1 cellular context compared by ENCODE assay signal in genomic region chr16:1940273-1941161, GRCh38.
TF ChIP-seq lines count a peak whose summit lies in the region.

No MANE protein-coding gene starts in this region.

TF ChIP-seq in HepG2, 621 proteins besides CTCF, POLR2A, EP300 and RAD21 (continued from another document and continues in another):
- peak; percentile 2 to 37; a peak in 2 of 4 replicates for TF ChIP-seq HMGXB4 (CRISPR knock-in tag; IDR thresholded peaks at IDR 0.05; ENCODE audit: borderline replicate concordance in 1 of 2, low read depth in 1 of 2)
- TF ChIP-seq CCAR2 (optimal IDR thresholded peaks at IDR 0.05; ENCODE audit: low read depth, low read length), result no peak
- peak; percentile 91; the same call in 1 of the 2 replicates for TF ChIP-seq SNAI1 (CRISPR knock-in tag; IDR thresholded peaks at IDR 0.05; ENCODE audit: borderline replicate concordance)
- TF ChIP-seq MEIS1 (CRISPR knock-in tag; IDR thresholded peaks at IDR 0.05; ENCODE audit: borderline replicate concordance), result peak; percentile 31; the same call in 1 of the 2 replicates
- peak; percentile 79; the same call in 1 of the 2 replicates for TF ChIP-seq ZNF124 (CRISPR knock-in tag; IDR thresholded peaks at IDR 0.05)
- 0 out of 2 replicates have a peak, but pooled peaks have one; percentile 49 for TF ChIP-seq RFXAP (CRISPR knock-in tag; IDR thresholded peaks at IDR 0.05; ENCODE audit: borderline replicate concordance)
- no peak for TF ChIP-seq BCLAF1 (IDR thresholded peaks at IDR 0.05)
- TF ChIP-seq HNRNPL (IDR thresholded peaks at IDR 0.05; ENCODE audit: low read depth, low read length), result peak; percentile 80; the same call in 1 of the 2 replicates
- TF ChIP-seq, protein P1, sequence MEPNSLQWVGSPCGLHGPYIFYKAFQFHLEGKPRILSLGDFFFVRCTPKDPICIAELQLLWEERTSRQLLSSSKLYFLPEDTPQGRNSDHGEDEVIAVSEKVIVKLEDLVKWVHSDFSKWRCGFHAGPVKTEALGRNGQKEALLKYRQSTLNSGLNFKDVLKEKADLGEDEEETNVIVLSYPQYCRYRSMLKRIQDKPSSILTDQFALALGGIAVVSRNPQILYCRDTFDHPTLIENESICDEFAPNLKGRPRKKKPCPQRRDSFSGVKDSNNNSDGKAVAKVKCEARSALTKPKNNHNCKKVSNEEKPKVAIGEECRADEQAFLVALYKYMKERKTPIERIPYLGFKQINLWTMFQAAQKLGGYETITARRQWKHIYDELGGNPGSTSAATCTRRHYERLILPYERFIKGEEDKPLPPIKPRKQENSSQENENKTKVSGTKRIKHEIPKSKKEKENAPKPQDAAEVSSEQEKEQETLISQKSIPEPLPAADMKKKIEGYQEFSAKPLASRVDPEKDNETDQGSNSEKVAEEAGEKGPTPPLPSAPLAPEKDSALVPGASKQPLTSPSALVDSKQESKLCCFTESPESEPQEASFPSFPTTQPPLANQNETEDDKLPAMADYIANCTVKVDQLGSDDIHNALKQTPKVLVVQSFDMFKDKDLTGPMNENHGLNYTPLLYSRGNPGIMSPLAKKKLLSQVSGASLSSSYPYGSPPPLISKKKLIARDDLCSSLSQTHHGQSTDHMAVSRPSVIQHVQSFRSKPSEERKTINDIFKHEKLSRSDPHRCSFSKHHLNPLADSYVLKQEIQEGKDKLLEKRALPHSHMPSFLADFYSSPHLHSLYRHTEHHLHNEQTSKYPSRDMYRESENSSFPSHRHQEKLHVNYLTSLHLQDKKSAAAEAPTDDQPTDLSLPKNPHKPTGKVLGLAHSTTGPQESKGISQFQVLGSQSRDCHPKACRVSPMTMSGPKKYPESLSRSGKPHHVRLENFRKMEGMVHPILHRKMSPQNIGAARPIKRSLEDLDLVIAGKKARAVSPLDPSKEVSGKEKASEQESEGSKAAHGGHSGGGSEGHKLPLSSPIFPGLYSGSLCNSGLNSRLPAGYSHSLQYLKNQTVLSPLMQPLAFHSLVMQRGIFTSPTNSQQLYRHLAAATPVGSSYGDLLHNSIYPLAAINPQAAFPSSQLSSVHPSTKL (CRISPR knock-in tag; IDR thresholded peaks at IDR 0.05), result peak; percentile 70
- 0 out of 2 replicates have a peak, but pooled peaks have one; percentile 52 for TF ChIP-seq TIGD3 (CRISPR knock-in tag; IDR thresholded peaks at IDR 0.05; ENCODE audit: borderline replicate concordance)
- 0 out of 2 replicates have a peak, but pooled peaks have one; percentile 3 for TF ChIP-seq MNT (IDR thresholded peaks at IDR 0.05)
- peak; percentile 21; the same call in 1 of the 2 replicates for TF ChIP-seq ZBTB34 (CRISPR knock-in tag; IDR thresholded peaks at IDR 0.05)
- no peak; the same call in 1 of the 2 replicates for TF ChIP-seq KMT2B (CRISPR knock-in tag; IDR thresholded peaks at IDR 0.05)
- no peak for TF ChIP-seq GATA4 (IDR thresholded peaks at IDR 0.05; ENCODE audit: borderline replicate concordance, low read depth)
- no peak for TF ChIP-seq LCORL (IDR thresholded peaks at IDR 0.05)
- peak; percentile 87 for TF ChIP-seq LCORL (CRISPR knock-in tag; IDR thresholded peaks at IDR 0.05)
- TF ChIP-seq NFIC (IDR thresholded peaks at IDR 0.05; ENCODE audit: low read length), result no peak
- peak in 1 of 2 experiments; percentile 19; a peak in 1 of 4 replicates for TF ChIP-seq NR2F1 (CRISPR knock-in tag; IDR thresholded peaks at IDR 0.05)
- TF ChIP-seq, protein P2, sequence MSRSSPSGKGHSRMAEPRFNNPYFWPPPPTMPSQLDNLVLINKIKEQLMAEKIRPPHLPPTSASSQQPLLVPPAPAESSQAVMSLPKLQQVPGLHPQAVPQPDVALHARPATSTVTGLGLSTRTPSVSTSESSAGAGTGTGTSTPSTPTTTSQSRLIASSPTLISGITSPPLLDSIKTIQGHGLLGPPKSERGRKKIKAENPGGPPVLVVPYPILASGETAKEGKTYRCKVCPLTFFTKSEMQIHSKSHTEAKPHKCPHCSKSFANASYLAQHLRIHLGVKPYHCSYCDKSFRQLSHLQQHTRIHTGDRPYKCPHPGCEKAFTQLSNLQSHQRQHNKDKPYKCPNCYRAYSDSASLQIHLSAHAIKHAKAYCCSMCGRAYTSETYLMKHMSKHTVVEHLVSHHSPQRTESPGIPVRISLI (CRISPR knock-in tag; IDR thresholded peaks at IDR 0.05; ENCODE audit: borderline replicate concordance), result 0 out of 2 replicates have a peak, but pooled peaks have one; percentile 1
- no peak for TF ChIP-seq MAFG (CRISPR knock-in tag; IDR thresholded peaks at IDR 0.05)
- TF ChIP-seq, protein P3, sequence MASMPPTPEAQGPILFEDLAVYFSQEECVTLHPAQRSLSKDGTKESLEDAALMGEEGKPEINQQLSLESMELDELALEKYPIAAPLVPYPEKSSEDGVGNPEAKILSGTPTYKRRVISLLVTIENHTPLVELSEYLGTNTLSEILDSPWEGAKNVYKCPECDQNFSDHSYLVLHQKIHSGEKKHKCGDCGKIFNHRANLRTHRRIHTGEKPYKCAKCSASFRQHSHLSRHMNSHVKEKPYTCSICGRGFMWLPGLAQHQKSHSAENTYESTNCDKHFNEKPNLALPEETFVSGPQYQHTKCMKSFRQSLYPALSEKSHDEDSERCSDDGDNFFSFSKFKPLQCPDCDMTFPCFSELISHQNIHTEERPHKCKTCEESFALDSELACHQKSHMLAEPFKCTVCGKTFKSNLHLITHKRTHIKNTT (CRISPR knock-in tag; IDR thresholded peaks at IDR 0.05), result no peak
- TF ChIP-seq SMAD1 (CRISPR knock-in tag; IDR thresholded peaks at IDR 0.05; ENCODE audit: borderline replicate concordance, low read depth), result no peak
- 0 out of 2 replicates have a peak, but pooled peaks have one; percentile 35 for TF ChIP-seq MED13 (CRISPR knock-in tag; IDR thresholded peaks at IDR 0.05)
- TF ChIP-seq ZNF737 (CRISPR knock-in tag; IDR thresholded peaks at IDR 0.05; ENCODE audit: borderline replicate concordance), result no peak
- TF ChIP-seq ZNF296 (CRISPR knock-in tag; conservative IDR thresholded peaks at IDR 0.05), result 0 out of 2 replicates have a peak, but pooled peaks have one; percentile 37
- TF ChIP-seq, protein P4, sequence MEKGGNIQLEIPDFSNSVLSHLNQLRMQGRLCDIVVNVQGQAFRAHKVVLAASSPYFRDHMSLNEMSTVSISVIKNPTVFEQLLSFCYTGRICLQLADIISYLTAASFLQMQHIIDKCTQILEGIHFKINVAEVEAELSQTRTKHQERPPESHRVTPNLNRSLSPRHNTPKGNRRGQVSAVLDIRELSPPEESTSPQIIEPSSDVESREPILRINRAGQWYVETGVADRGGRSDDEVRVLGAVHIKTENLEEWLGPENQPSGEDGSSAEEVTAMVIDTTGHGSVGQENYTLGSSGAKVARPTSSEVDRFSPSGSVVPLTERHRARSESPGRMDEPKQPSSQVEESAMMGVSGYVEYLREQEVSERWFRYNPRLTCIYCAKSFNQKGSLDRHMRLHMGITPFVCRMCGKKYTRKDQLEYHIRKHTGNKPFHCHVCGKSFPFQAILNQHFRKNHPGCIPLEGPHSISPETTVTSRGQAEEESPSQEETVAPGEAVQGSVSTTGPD (CRISPR knock-in tag; IDR thresholded peaks at IDR 0.05), result peak; percentile 76
- peak; percentile 78; the same call in 1 of the 2 replicates for TF ChIP-seq ZNF230 (CRISPR knock-in tag; IDR thresholded peaks at IDR 0.05)
- TF ChIP-seq CEBPG (CRISPR knock-in tag; IDR thresholded peaks at IDR 0.05), result peak; percentile 57
- no peak for TF ChIP-seq ZSCAN12 (CRISPR knock-in tag; IDR thresholded peaks at IDR 0.05)
- TF ChIP-seq ETS1 (CRISPR knock-in tag; IDR thresholded peaks at IDR 0.05), result no peak
- TF ChIP-seq ZNF770 (CRISPR knock-in tag; IDR thresholded peaks at IDR 0.05), result peak; percentile 30; the same call in 1 of the 2 replicates
- TF ChIP-seq ZFYVE20 (CRISPR knock-in tag; IDR thresholded peaks at IDR 0.05; ENCODE audit: borderline replicate concordance, low read depth), result no peak
